In genomic region chr1:158035976-158036583, GRCh38 we compare ENCODE assay signal across 9 cellular contexts. TPM values are rescaled to one million over a fixed set of nuclear protein-coding genes. Genes with fewer than 3 reads are reported as not detected.
DNase-seq lines count a peak whose midpoint lies in the region; ATAC-seq and TF ChIP-seq lines count a peak whose summit lies in the region.
"Had no signal": no experiment of that assay in that cellular context is flagged by ENCODE, and none has a peak within 500 bp of the region (broad histone marks: within the 10 kb centered on the region; RNA-seq: fewer than 3 reads in every experiment).

No MANE protein-coding gene starts in this region.

- no peak overlapping the region for H2AFZ ChIP-seq in Loucy (ENCODE audit: low read length)

- no peak for ATAC-seq in lung (ENCODE audit: insufficient read depth, low FRiP score)
- ATAC-seq in GM21825 (IDR thresholded peaks at IDR 0.05; ENCODE audit: unreplicated experiment) = no peak
- ATAC-seq in GM18498 (IDR thresholded peaks at IDR 0.05; ENCODE audit: unreplicated experiment) = no peak

- 55 to 59% methylated on average over 8 of the region's 8 CpGs for WGBS in lung, 2 donors

- H3K79me2 ChIP-seq in DOHH2 (ENCODE audit: control insufficient read depth, low read length) (no peaks in the 10 kb centered on the region), Loucy (ENCODE audit: insufficient read depth, low read length) (no peaks in the 10 kb centered on the region)

- H3K27ac ChIP-seq in DOHH2 (ENCODE audit: low read depth, low read length) = no peak overlapping the region
- H3K27ac ChIP-seq in lung (ENCODE audit: low read depth in 1 of 2, low read length in 1 of 2) = no peak overlapping the region
- H3K27ac ChIP-seq: neutrophil had no signal

- no peak overlapping the region for H3K9ac ChIP-seq in Loucy (ENCODE audit: low read depth, low read length, poor library complexity, severe bottlenecking)

- H3K36me3 Mint-ChIP-seq in brain = peaks cover 30% of the 10 kb centered on the region

- peaks cover 0 to 5% (median 0%) of the 10 kb centered on the region in 5 experiments for H3K9me3 Mint-ChIP-seq in brain

- H3K4me1 ChIP-seq in DOHH2 (ENCODE audit: control insufficient read depth, low read length) = no peaks in the 10 kb centered on the region
- H3K4me1 ChIP-seq in Loucy (ENCODE audit: insufficient read depth, low read length, poor library complexity, severe bottlenecking) = no peaks in the 10 kb centered on the region
- peaks cover 4 to 5% of the 10 kb centered on the region in 2 donors for H3K4me1 ChIP-seq in lung (ENCODE audit: control insufficient read depth in 2 of 2, insufficient read depth in 2 of 2, low read length in 2 of 2)

- no peak overlapping the region for H3K4me2 ChIP-seq in DOHH2 (ENCODE audit: low read length)
- H3K4me2 ChIP-seq in Loucy (ENCODE audit: low read depth, low read length, poor library complexity, severe bottlenecking) = no peak overlapping the region

- peaks cover 53% of the 10 kb centered on the region for H3K4me1 Mint-ChIP-seq in brain

- H3K36me3 ChIP-seq in DOHH2 (ENCODE audit: control insufficient read depth, low read length) = no peaks in the 10 kb centered on the region
- no peaks in the 10 kb centered on the region for H3K36me3 ChIP-seq in Loucy (ENCODE audit: insufficient read depth, low read length)
- no peaks in the 10 kb centered on the region for H3K36me3 ChIP-seq in lung (ENCODE audit: control insufficient read depth in 2 of 2, insufficient read depth in 2 of 2, low read length in 2 of 2)
- H3K36me3 ChIP-seq: neutrophil had no signal

- peaks cover 16% of the 10 kb centered on the region for H3K27me3 ChIP-seq in DOHH2 (ENCODE audit: control insufficient read depth, low read length)
- H3K27me3 ChIP-seq in Loucy (ENCODE audit: insufficient read depth, low read length, poor library complexity, severe bottlenecking) = no peaks in the 10 kb centered on the region
- no peaks in the 10 kb centered on the region for H3K27me3 ChIP-seq in lung (ENCODE audit: control insufficient read depth, insufficient read depth)

- DNase-seq in lung (ENCODE audit: low spot score) (peak; percentile 44), NCI-H748 (lab: John Stamatoyannopoulos, UW; ENCODE audit: unreplicated experiment) (no peak), NCI-H146 (lab: John Stamatoyannopoulos, UW) (no peak)

- no peak overlapping the region for H3K4me3 Mint-ChIP-seq in brain

- no peaks in the 10 kb centered on the region for H3K27me3 Mint-ChIP-seq in brain

- H3F3A ChIP-seq in DOHH2 (ENCODE audit: control insufficient read depth, insufficient read depth) (no peaks in the 10 kb centered on the region), Loucy (ENCODE audit: low read depth) (no peaks in the 10 kb centered on the region)

- H3K9me3 ChIP-seq in DOHH2 (ENCODE audit: control insufficient read depth, insufficient read depth, low read length) (no peaks in the 10 kb centered on the region), Loucy (ENCODE audit: insufficient read depth, low read depth, low read length) (no peaks in the 10 kb centered on the region), lung (ENCODE audit: control insufficient read depth in 2 of 2, insufficient read depth in 1 of 2, low read length in 1 of 2) (no peaks in the 10 kb centered on the region)
- H3K9me3 ChIP-seq: neutrophil had no signal

- H3K27ac Mint-ChIP-seq in brain = peak overlapping the region in 4 of 5 experiments; percentile 38 to 72 (median 52)

- TF ChIP-seq CTCF in DOHH2 (IDR thresholded peaks at IDR 0.05; ENCODE audit: low read depth, low read length, poor library complexity, severe bottlenecking) (peak; percentile 70), Loucy (conservative IDR thresholded peaks at IDR 0.05; ENCODE audit: low read length) (peak; percentile 80), brain (conservative IDR thresholded peaks at IDR 0.05) (peak; percentile 75 to 77), lung (IDR thresholded peaks at IDR 0.05; ENCODE audit: control extremely low read depth, extremely low read depth) (peak; percentile 34)

- H3K4me3 ChIP-seq in DOHH2 (ENCODE audit: low read length) = no peak overlapping the region
- H3K4me3 ChIP-seq in Loucy (ENCODE audit: low read length, poor library complexity, severe bottlenecking) = no peak overlapping the region
- H3K4me3 ChIP-seq in lung = no peak overlapping the region

- H3K9me2 ChIP-seq in DOHH2 (replicated peaks; ENCODE audit: control insufficient read depth, low read length) (no peaks in the 10 kb centered on the region), Loucy (replicated peaks; ENCODE audit: low read depth, low read length) (no peaks in the 10 kb centered on the region)

- H4K20me1 ChIP-seq in DOHH2 (ENCODE audit: control insufficient read depth, insufficient read depth, low read depth, low read length) = no peaks in the 10 kb centered on the region
- H4K20me1 ChIP-seq in Loucy (ENCODE audit: insufficient read depth, low read length, poor library complexity, severe bottlenecking) = no peaks in the 10 kb centered on the region

RNA-seq across cellular contexts. Expression of gene KIRREL1, which starts 42.6 kb away (rescaled TPM):
- polyA plus RNA-seq in brain (ENCODE audit: insufficient read depth, low read depth, low replicate concordance) (4.0 TPM), lung (10 to 100 TPM in 1 of 2 donors, 1 to 10 TPM in 1; 7.5 to 19.2 TPM)
- 10 to 100 TPM; 33.9 to 41.8 TPM for total RNA-seq in lung
